ENCODE assay signal across 24 cellular contexts in the genomic region with DNA sequence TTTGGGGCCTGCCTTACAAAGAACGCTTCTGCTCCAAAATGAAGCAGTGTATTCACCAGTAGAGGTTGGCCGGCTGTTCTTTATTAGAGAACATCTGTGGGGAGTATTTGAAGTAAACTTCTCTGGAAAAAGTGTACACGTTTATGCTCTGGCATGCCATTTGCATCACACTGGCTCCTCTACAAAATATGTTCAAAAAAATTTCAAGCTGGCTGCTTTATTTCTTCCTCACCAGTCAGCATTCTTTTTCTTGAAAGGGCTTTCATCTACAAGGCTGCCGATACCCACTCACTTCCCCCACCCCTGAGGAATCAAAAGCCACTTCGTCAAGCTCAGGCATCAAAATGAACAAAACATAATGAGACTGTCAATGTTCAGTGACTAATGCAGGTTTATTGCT.
"Had no signal": no experiment of that assay in that cellular context is flagged by ENCODE, and none has a peak within 500 bp of the region (broad histone marks: within the 10 kb centered on the region; RNA-seq: fewer than 3 reads in every experiment).

No MANE protein-coding gene starts in this region.

- H3K27me3 ChIP-seq: breast epithelium, MG63 had no signal

- H3K4me3 Mint-ChIP-seq: activated CD8-positive, alpha-beta T cell treated with anti-CD3 and anti-CD28 coated beads, Interleukin-2, amount 10 ng/mL, durations not matched to agents 7 days and 5 days; activated naive CD4-positive, alpha-beta T cell treated with anti-CD3 and anti-CD28 coated beads, Interleukin-2, amount 50 U/mL, for 24 hours; activated T-cell treated with anti-CD3 and anti-CD28 coated beads, Interleukin-2, amount 50 U/mL, for 24 hours; activated T-helper 1 cell treated with anti-CD3 and anti-CD28 coated beads, Interleukin-12 subunit alpha, Interleukin-12 subunit beta, Interleukin-2, Interleukin-4 antibody, amounts not matched to agents 30 ng/mL and 10 ng/mL and 1 ng/mL, durations not matched to agents 14 hours and 24 hours and 36 hours; T-helper 17 cell; WTC11 had no signal

- H3K27ac ChIP-seq: breast epithelium, KMS-11 had no signal

- ATAC-seq: activated CD8-positive, alpha-beta T cell treated with anti-CD3 and anti-CD28 coated beads, Interleukin-2, amount 10 ng/mL, durations not matched to agents 7 days and 5 days; T-helper 17 cell; WTC11 had no signal

- H3K36me3 Mint-ChIP-seq: activated naive CD4-positive, alpha-beta T cell treated with anti-CD3 and anti-CD28 coated beads, Interleukin-2, amount 50 U/mL, for 24 hours; WTC11 had no signal

- H3K36me3 ChIP-seq: breast epithelium, MG63 had no signal

- H3K4me3 ChIP-seq: breast epithelium, MG63 had no signal

- H3K4me1 Mint-ChIP-seq: activated naive CD4-positive, alpha-beta T cell treated with anti-CD3 and anti-CD28 coated beads, Interleukin-2, amount 50 U/mL, for 24 hours; T-helper 17 cell had no signal

- H3K9me3 ChIP-seq: MG63 had no signal

- H3K4me1 ChIP-seq: breast epithelium had no signal

- H3K27ac Mint-ChIP-seq: activated CD8-positive, alpha-beta T cell treated with anti-CD3 and anti-CD28 coated beads, Interleukin-2, amount 10 ng/mL, durations not matched to agents 7 days and 5 days; activated naive CD4-positive, alpha-beta T cell treated with anti-CD3 and anti-CD28 coated beads, Interleukin-2, amount 50 U/mL, for 24 hours; activated T-cell treated with anti-CD3 and anti-CD28 coated beads, Interleukin-2, amount 50 U/mL, for 24 hours; activated T-helper 1 cell treated with anti-CD3 and anti-CD28 coated beads, Interleukin-12 subunit alpha, Interleukin-12 subunit beta, Interleukin-2, Interleukin-4 antibody, amounts not matched to agents 30 ng/mL and 10 ng/mL and 1 ng/mL, durations not matched to agents 14 hours and 24 hours and 36 hours; T-helper 17 cell; WTC11 had no signal

- DNase-seq: activated CD4-positive, alpha-beta T cell treated with anti-CD3 and anti-CD28 coated beads for 48 hours; activated CD4-positive, alpha-beta T cell treated with anti-CD3 and anti-CD28 coated beads, Interleukin-2, amount 50 U/mL, for 4 hours; activated CD4-positive, CD25-positive, alpha-beta regulatory T cell treated with anti-CD3 and anti-CD28 coated beads, Interleukin-2, amount 50 U/mL, for 72 hours; activated CD8-positive, alpha-beta memory T cell treated with anti-CD3 and anti-CD28 coated beads, Interleukin-2, amount 50 U/mL, for 48 hours; activated CD8-positive, alpha-beta T cell treated with anti-CD3 and anti-CD28 coated beads, Interleukin-2, amount 10 ng/mL, durations not matched to agents 7 days and 5 days; activated effector memory CD4-positive, alpha-beta T cell treated with Interleukin-2 at 50 U/mL for 16 hours; activated naive CD4-positive, alpha-beta T cell; activated T-cell treated with anti-CD3 and anti-CD28 coated beads, Interleukin-2, amount 50 U/mL, for 24 hours; aorta; caudate nucleus; MG63; MV-4-11; NCI-H1092 treated with DMSO at 0.1 percent for 48 hours; NCI-H1930; NCI-H524 treated with DMSO at 0.1 percent for 48 hours; NCI-H774; SIG-M5; T-helper 17 cell; T-helper 9 cell had no signal

- H3K27me3 Mint-ChIP-seq: activated naive CD4-positive, alpha-beta T cell treated with anti-CD3 and anti-CD28 coated beads, Interleukin-2, amount 50 U/mL, for 24 hours; activated T-cell treated with anti-CD3 and anti-CD28 coated beads, Interleukin-2, amount 50 U/mL, for 24 hours; T-helper 17 cell had no signal

- H3K4me2 ChIP-seq: KMS-11 had no signal

- H3K9me3 Mint-ChIP-seq: activated naive CD4-positive, alpha-beta T cell treated with anti-CD3 and anti-CD28 coated beads, Interleukin-2, amount 50 U/mL, for 24 hours; activated T-cell treated with anti-CD3 and anti-CD28 coated beads, Interleukin-2, amount 50 U/mL, for 24 hours; activated T-helper 1 cell treated with anti-CD3 and anti-CD28 coated beads, Interleukin-12 subunit alpha, Interleukin-12 subunit beta, Interleukin-2, Interleukin-4 antibody, amounts not matched to agents 30 ng/mL and 10 ng/mL and 1 ng/mL, durations not matched to agents 14 hours and 24 hours and 36 hours; WTC11 had no signal
